In genomic region chr3:147930417-147930816, GRCh38 we compare ENCODE assay signal across 12 cellular contexts.
DNase-seq lines count a peak whose midpoint lies in the region; ATAC-seq, FAIRE-seq and TF ChIP-seq lines count a peak whose summit lies in the region.
"Had no signal": no experiment of that assay in that cellular context is flagged by ENCODE, and none has a peak within 500 bp of the region (broad histone marks: within the 10 kb centered on the region; RNA-seq: fewer than 3 reads in every experiment).

No MANE protein-coding gene starts in this region.

- H3K4me3 ChIP-seq in ACC112 (ENCODE audit: low read depth, low read length) (peak overlapping the region; percentile 34; the same call in 1 of the 2 replicates), HUES64 (ENCODE audit: low read length) (no peak overlapping the region), cardiac fibroblast (replicated peaks in 1 of 2; ENCODE audit: low read depth in 2 of 2, low read length in 2 of 2) (no peak overlapping the region), mesenchymal stem cell (ENCODE audit: insufficient read depth in 1 of 2, low read depth in 1 of 2, low read length in 2 of 2) (no peak overlapping the region), pancreas (no peak overlapping the region), hepatocyte (no peak overlapping the region)
- H3K4me3 ChIP-seq: tibial artery had no signal

- peaks cover 25% of the 10 kb centered on the region for H3K4me1 ChIP-seq in ACC112 (ENCODE audit: control insufficient read depth, insufficient read depth, low read length, unreplicated experiment)
- H3K4me1 ChIP-seq in HUES64 (ENCODE audit: insufficient read depth, low read length): peaks cover 56% of the 10 kb centered on the region
- no peaks in the 10 kb centered on the region for H3K4me1 ChIP-seq in mesenchymal stem cell (ENCODE audit: control insufficient read depth, insufficient read depth, low read depth, low read length)
- H3K4me1 ChIP-seq in pancreas: no peaks in the 10 kb centered on the region
- H3K4me1 ChIP-seq in hepatocyte (ENCODE audit: insufficient read depth): no peaks in the 10 kb centered on the region

- no peak overlapping the region for H2BK15ac ChIP-seq in mesenchymal stem cell (ENCODE audit: low read depth, poor library complexity, severe bottlenecking)

- no peak overlapping the region for H2BK120ac ChIP-seq in mesenchymal stem cell (ENCODE audit: low read depth, low read length)

- H3K27ac ChIP-seq in ACC112 (ENCODE audit: low read depth, low read length) (peak overlapping the region; percentile 22), HUES64 (ENCODE audit: low read depth, low read length) (no peak overlapping the region), mesenchymal stem cell (ENCODE audit: low read length, poor library complexity, severe bottlenecking) (no peak overlapping the region), pancreas (no peak overlapping the region), hepatocyte (no peak overlapping the region)
- H3K27ac ChIP-seq: tibial artery had no signal

- no peak overlapping the region for H4K91ac ChIP-seq in mesenchymal stem cell (ENCODE audit: low read length)

- H4K8ac ChIP-seq in mesenchymal stem cell (ENCODE audit: low read length): no peak overlapping the region

- no peak overlapping the region for H2BK5ac ChIP-seq in mesenchymal stem cell (ENCODE audit: low read depth, low read length, poor library complexity, severe bottlenecking)

- ATAC-seq in GM21423 (IDR thresholded peaks at IDR 0.05; ENCODE audit: unreplicated experiment) (no peak), pancreas (no peak), HG02588 (IDR thresholded peaks at IDR 0.05; ENCODE audit: unreplicated experiment) (no peak)

- no peaks in the 10 kb centered on the region for H4K20me1 ChIP-seq in hepatocyte (ENCODE audit: insufficient read depth, poor library complexity, severe bottlenecking)

- no peak overlapping the region for H3K14ac ChIP-seq in mesenchymal stem cell (ENCODE audit: low read length in 2 of 2)

- H3K9me3 ChIP-seq in HUES64 (ENCODE audit: insufficient read depth, low read depth, low read length) (no peaks in the 10 kb centered on the region), mesenchymal stem cell (ENCODE audit: control insufficient read depth, low read length) (no peaks in the 10 kb centered on the region), pancreas (no peaks in the 10 kb centered on the region), hepatocyte (ENCODE audit: low read depth) (no peaks in the 10 kb centered on the region)
- H3K9me3 ChIP-seq: tibial artery had no signal

- H3K27me3 ChIP-seq in ACC112 (ENCODE audit: insufficient read depth, low read length) (no peaks in the 10 kb centered on the region), HUES64 (ENCODE audit: insufficient read depth, low read length) (no peaks in the 10 kb centered on the region), mesenchymal stem cell (ENCODE audit: control insufficient read depth in 1 of 2, insufficient read depth in 1 of 2, low read length in 2 of 2) (no peaks in the 10 kb centered on the region), pancreas (no peaks in the 10 kb centered on the region), hepatocyte (no peaks in the 10 kb centered on the region)
- H3K27me3 ChIP-seq: tibial artery had no signal

- no peak overlapping the region for H2AK5ac ChIP-seq in mesenchymal stem cell (ENCODE audit: low read length, severe bottlenecking)

- no peaks in the 10 kb centered on the region for H3K36me3 ChIP-seq in ACC112 (ENCODE audit: insufficient read depth, low read length)
- no peaks in the 10 kb centered on the region for H3K36me3 ChIP-seq in HUES64 (ENCODE audit: insufficient read depth, low read length)
- H3K36me3 ChIP-seq in mesenchymal stem cell (ENCODE audit: control insufficient read depth in 1 of 2, insufficient read depth in 2 of 2, low read depth in 1 of 2, low read length in 2 of 2): no peaks in the 10 kb centered on the region
- no peaks in the 10 kb centered on the region for H3K36me3 ChIP-seq in pancreas
- no peaks in the 10 kb centered on the region for H3K36me3 ChIP-seq in hepatocyte (replicated peaks; ENCODE audit: insufficient read depth, low read depth)
- H3K36me3 ChIP-seq: tibial artery had no signal

- peak; percentile 63 to 64 for DNase-seq in cardiac fibroblast (ENCODE audit: low read depth in 2 of 2)
- DNase-seq in mesenchymal stem cell: peak; percentile 13
- DNase-seq in pancreas: no peak
- DNase-seq in hepatocyte (ENCODE audit: low spot score): no peak
- DNase-seq: activated CD4-positive, alpha-beta T cell treated with anti-CD3 and anti-CD28 coated beads for 1 hour; DMS79; NCI-H524 treated with DMSO at 0.1 percent for 48 hours; tibial artery had no signal

- H3K9ac ChIP-seq in HUES64 (ENCODE audit: low read depth, low read length) (peak overlapping the region; percentile 25; the same call in 1 of the 2 replicates), mesenchymal stem cell (ENCODE audit: low read length) (peak overlapping the region; percentile 4)

- H3K79me1 ChIP-seq in mesenchymal stem cell (replicated peaks; ENCODE audit: low read length, poor library complexity, severe bottlenecking): no peaks in the 10 kb centered on the region

- no peak overlapping the region for H3K18ac ChIP-seq in mesenchymal stem cell (ENCODE audit: low read depth in 1 of 2, low read length in 2 of 2)

- H3K4ac ChIP-seq in mesenchymal stem cell (ENCODE audit: low read depth in 1 of 2, low read length in 2 of 2): no peak overlapping the region

- H3K79me2 ChIP-seq in ACC112 (ENCODE audit: control insufficient read depth, insufficient read depth, low read length, unreplicated experiment): no peaks in the 10 kb centered on the region
- H3K79me2 ChIP-seq in hepatocyte: no peaks in the 10 kb centered on the region

- H3K9me2 ChIP-seq in hepatocyte (replicated peaks; ENCODE audit: insufficient read depth): no peaks in the 10 kb centered on the region

- no peak overlapping the region for H2BK12ac ChIP-seq in mesenchymal stem cell (ENCODE audit: low read length in 2 of 2)

- WGBS in HUES64: 71% methylated on average over 3 of the region's 3 CpGs
- WGBS in mesenchymal stem cell: 95% methylated on average over 2 of the region's 3 CpGs
- 22 to 24% methylated on average over 3 of the region's 3 CpGs for WGBS in pancreas, 2 donors
- 61% methylated on average over 3 of the region's 3 CpGs for WGBS in hepatocyte (ENCODE audit: low lambda C conversion rate, missing lambda C conversion rate)

- intact Hi-C loops in pancreas (cut with DNase I): no loop called here

- H3K23ac ChIP-seq in mesenchymal stem cell (ENCODE audit: low read length in 2 of 2): no peak overlapping the region

- peak overlapping the region; percentile 83 for H2AFZ ChIP-seq in ACC112 (ENCODE audit: low read length, unreplicated experiment)
- no peak overlapping the region for H2AFZ ChIP-seq in mesenchymal stem cell (ENCODE audit: low read depth, low read length)
- no peak overlapping the region for H2AFZ ChIP-seq in hepatocyte

- FAIRE-seq in pancreas (lab: Jason Lieb, UNC): no peak

- TF ChIP-seq CTCF in cardiac fibroblast (IDR thresholded peaks at IDR 0.05; ENCODE audit: low read depth, low read length) (no peak), pancreas (IDR thresholded peaks at IDR 0.05) (no peak), hepatocyte (IDR thresholded peaks at IDR 0.05; ENCODE audit: poor library complexity) (no peak)

- no peak overlapping the region for H3K4me2 ChIP-seq in mesenchymal stem cell (ENCODE audit: low read length, poor library complexity, severe bottlenecking)
- H3K4me2 ChIP-seq in hepatocyte: no peak overlapping the region

Comparison
In these comparisons a context has a peak if more than half of its experiments do, and no peak if none do; other contexts are left out.
1. DNase-seq: peak in cardiac fibroblast (2 of 2) and mesenchymal stem cell (single experiment); none in pancreas (0 of 6) and hepatocyte (single experiment).